8 cellular contexts compared by ENCODE assay signal in the genomic region with DNA sequence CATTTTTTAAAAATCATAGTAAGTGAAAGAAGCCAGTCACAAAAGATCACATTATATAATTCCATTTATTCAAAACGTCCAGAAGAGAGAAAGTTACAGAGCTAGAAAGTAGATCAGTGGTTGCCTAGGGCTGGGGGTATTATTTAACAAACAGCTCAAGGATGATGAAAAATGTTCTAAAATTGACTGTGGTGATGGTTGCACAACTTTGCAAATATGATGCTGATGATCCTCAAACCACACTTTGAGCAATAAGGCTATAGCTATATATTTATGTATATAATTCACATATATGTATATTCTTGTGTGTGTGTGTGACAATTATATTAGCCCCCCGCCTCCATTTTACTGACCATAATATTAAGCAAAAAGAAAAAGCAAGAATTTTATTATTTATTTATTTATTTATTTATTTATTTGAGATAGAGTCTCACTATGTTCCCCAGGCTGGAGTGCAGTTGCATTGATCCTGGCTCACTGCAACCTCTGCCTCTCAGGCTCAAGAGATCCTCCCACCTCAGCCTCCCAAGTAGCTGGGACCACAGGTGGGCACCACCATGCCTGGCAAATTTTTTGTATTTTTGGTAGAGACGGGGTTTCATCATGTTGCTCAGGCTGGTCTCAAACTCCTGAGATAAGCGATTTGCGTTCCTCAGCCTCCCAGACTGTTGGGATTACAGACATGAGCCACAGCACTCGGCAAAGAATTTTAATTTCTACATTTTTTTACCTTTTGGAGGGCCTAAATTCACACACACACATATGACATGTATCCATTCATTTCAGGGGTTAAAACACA. TPM values are rescaled to one million over a fixed set of nuclear protein-coding genes. Genes with fewer than 3 reads are reported as not detected.
A peak's percentile ranks its signal among the peaks of the same experiment; 100 is the strongest.
DNase-seq lines count a peak whose midpoint lies in the region; ATAC-seq and TF ChIP-seq lines count a peak whose summit lies in the region.

No MANE protein-coding gene starts in this region.

- peaks cover 28% of the 10 kb centered on the region for H3K36me3 Mint-ChIP-seq in WTC11

- no peak overlapping the region for H3K27ac ChIP-seq in HEK293 (ENCODE audit: extremely low read depth, low read depth, low read length)
- H3K27ac ChIP-seq in iPS-20b (ENCODE audit: low read length): no peak overlapping the region

- H3K9ac ChIP-seq in iPS-20b (ENCODE audit: low read depth, low read length): no peak overlapping the region

- H3K9me3 ChIP-seq in BE2C (no peaks in the 10 kb centered on the region), HEK293 (ENCODE audit: control insufficient read depth, insufficient read depth, low read depth, low read length) (no peaks in the 10 kb centered on the region), iPS-20b (ENCODE audit: insufficient read depth, low read depth, low read length) (no peaks in the 10 kb centered on the region; the same call in 1 of the 2 replicates)

- H3K27me3 ChIP-seq in BE2C (no peaks in the 10 kb centered on the region), iPS-20b (ENCODE audit: insufficient read depth, low read length) (no peaks in the 10 kb centered on the region)

- H3K27ac Mint-ChIP-seq in WTC11: no peak overlapping the region

- H3K9me3 Mint-ChIP-seq in WTC11: peaks cover 11% of the 10 kb centered on the region

- CTCF ChIA-PET in HEK293 (lab: Yijun Ruan, JAX) (interaction anchor here (0.6 kb wide), 1 partner anchor 837 kb away, joined by 3 read pairs; no protein-coding TSS in a partner anchor), WTC11 (lab: Charles Lee) (no interaction called here)

- H3K4me1 ChIP-seq in BE2C: no peaks in the 10 kb centered on the region
- H3K4me1 ChIP-seq in HEK293 (ENCODE audit: control insufficient read depth, insufficient read depth, low read length): peaks cover 2% of the 10 kb centered on the region; the same call in 1 of the 2 replicates
- no peaks in the 10 kb centered on the region for H3K4me1 ChIP-seq in iPS-20b (ENCODE audit: insufficient read depth, low read length)

- peaks cover 21% of the 10 kb centered on the region for H3K4me1 Mint-ChIP-seq in WTC11

- no peak for DNase-seq in BE2C
- DNase-seq in WTC11 (ENCODE audit: low spot score): no peak

- H3K4me3 ChIP-seq in BE2C (ENCODE audit: low read depth, low read length) (peak overlapping the region; percentile 88; the same call in 1 of the 2 replicates), HEK293 (ENCODE audit: low read depth, low read length) (no peak overlapping the region), iPS-20b (ENCODE audit: low read length) (peak overlapping the region; percentile 84)

- no peak for TF ChIP-seq CTCF in BE2C (IDR thresholded peaks at IDR 0.05; ENCODE audit: low read depth, low read length)
- no peak for TF ChIP-seq CTCF in HEK293 (tag by site-specific recombination; IDR thresholded peaks at IDR 0.05)
- no peak for TF ChIP-seq CTCF in WTC11 (IDR thresholded peaks at IDR 0.05)

- no peaks in the 10 kb centered on the region for H3K27me3 Mint-ChIP-seq in WTC11 (ENCODE audit: low read depth)

- H3K36me3 ChIP-seq in BE2C: peaks cover 39% of the 10 kb centered on the region
- H3K36me3 ChIP-seq in HEK293 (ENCODE audit: control insufficient read depth in 2 of 2, insufficient read depth in 1 of 2, low read length in 2 of 2): peaks cover 20 to 23% of the 10 kb centered on the region in 2 experiments
- H3K36me3 ChIP-seq in iPS-20b (ENCODE audit: insufficient read depth, low read depth, low read length): peaks cover 32% of the 10 kb centered on the region

- peak overlapping the region; percentile 95 for H3K4me3 Mint-ChIP-seq in WTC11

- POLR2A ChIA-PET in HEK293 (lab: Yijun Ruan, JAX): no interaction called here
- POLR2A ChIA-PET in WTC11 (lab: Charles Lee): no interaction called here

- ATAC-seq in WTC11 (no peak), HG02610 (IDR thresholded peaks at IDR 0.05; ENCODE audit: unreplicated experiment) (no peak), GM21447 (IDR thresholded peaks at IDR 0.05; ENCODE audit: unreplicated experiment) (no peak), HG02571 (IDR thresholded peaks at IDR 0.05; ENCODE audit: unreplicated experiment) (no peak), HG03159 (IDR thresholded peaks at IDR 0.05; ENCODE audit: unreplicated experiment) (no peak)

TF ChIP-seq in HEK293, 187 proteins besides CTCF, POLR2A, EP300 and RAD21:
- peak; percentile 35; the same call in 1 of the 2 replicates for TF ChIP-seq ZNF26 (tag by site-specific recombination; IDR thresholded peaks at IDR 0.05)
- TF ChIP-seq ZSCAN30 (tag by site-specific recombination; IDR thresholded peaks at IDR 0.05): no peak
- no peak for TF ChIP-seq ZNF660 (tag by site-specific recombination; IDR thresholded peaks at IDR 0.05)
- TF ChIP-seq ZNF248 (tag by site-specific recombination; IDR thresholded peaks at IDR 0.05): no peak
TF ChIP-seq in HEK293: peak in this region for 1.

TF ChIP-seq in WTC11, 78 proteins besides CTCF, POLR2A, EP300 and RAD21:
- no peak for TF ChIP-seq JUN (CRISPR knock-in tag; IDR thresholded peaks at IDR 0.05)
- TF ChIP-seq GABPB1 (CRISPR knock-in tag; IDR thresholded peaks at IDR 0.05): peak; percentile 88
- TF ChIP-seq ZNF263 (CRISPR knock-in tag; IDR thresholded peaks at IDR 0.05; ENCODE audit: low read depth): no peak
- no peak for TF ChIP-seq ZNF281 (CRISPR knock-in tag; IDR thresholded peaks at IDR 0.05)

RNA-seq across cellular contexts. Expression of gene WDR12, which starts 1.9 kb away (rescaled TPM):
- polyA plus RNA-seq in BE2C (2012; ENCODE audit: insufficient read depth, insufficient read length, low read depth): 90.7 TPM
- 130 to 146 TPM (median 144 TPM) in 3 replicates for total RNA-seq in WTC11 (2021)

RNA-seq across cellular contexts. Expression of gene CARF, which starts 2.5 kb away (rescaled TPM):
- polyA plus RNA-seq in BE2C (2012; ENCODE audit: insufficient read depth, insufficient read length, low read depth): 1.9 TPM
- total RNA-seq in WTC11 (2021): 3.3 to 6.8 TPM (median 6.6 TPM) in 3 replicates

RNA-seq across cellular contexts. Expression of gene ICA1L, which starts 38.0 kb away (rescaled TPM):
- 1.1 TPM for polyA plus RNA-seq in BE2C (2012; ENCODE audit: insufficient read depth, insufficient read length, low read depth)
- total RNA-seq in WTC11 (2021): 2.7 to 3.1 TPM (median 2.8 TPM) in 3 replicates
